Comparison of ENCODE assay signal across 15 cellular contexts in genomic region chr2:197264332-197264731, GRCh38. TPM values are rescaled to one million over a fixed set of nuclear protein-coding genes. Genes with fewer than 3 reads are reported as not detected.
A peak's percentile ranks its signal among the peaks of the same experiment; 100 is the strongest.
DNase-seq lines count a peak whose midpoint lies in the region; ATAC-seq and TF ChIP-seq lines count a peak whose summit lies in the region.
"Had no signal": no experiment of that assay in that cellular context is flagged by ENCODE, and none has a peak within 500 bp of the region (broad histone marks: within the 10 kb centered on the region; RNA-seq: fewer than 3 reads in every experiment).

No MANE protein-coding gene starts in this region.

- H3K27ac Mint-ChIP-seq in activated naive CD4-positive, alpha-beta T cell treated with anti-CD3 and anti-CD28 coated beads, Interleukin-2, amount 10 ng/mL, durations not matched to agents 7 days and 5 days = peak overlapping the region; percentile 75
- H3K27ac Mint-ChIP-seq in activated T-helper 1 cell treated with anti-CD3 and anti-CD28 coated beads, Interleukin-12 subunit alpha, Interleukin-12 subunit beta, Interleukin-2, Interleukin-4 antibody, amounts not matched to agents 30 ng/mL and 10 ng/mL and 1 ng/mL, durations not matched to agents 14 hours and 24 hours and 36 hours = peak overlapping the region; percentile 14
- H3K27ac Mint-ChIP-seq in immature natural killer cell = peak overlapping the region; percentile 79 to 94 (median 87)

- in situ Hi-C loops in transverse colon (cut with MboI; ENCODE audit: low pct_ligation_motif_present in 1 of 4, low pct_unique_long_range_greater_than_20kb in 1 of 4, low sequenced_read_pairs in 3 of 4) = no loop called here

- whole genome bisulfite sequencing in transverse colon (ENCODE audit: low coverage in 1 of 2), 2 donors = 76 to 80% methylated on average over 5 of the region's 5 CpGs
- WGBS in testis, 2 donors = 77 to 90% methylated on average over 5 of the region's 5 CpGs

- peaks cover 1% of the 10 kb centered on the region for H3K9me3 Mint-ChIP-seq in activated naive CD4-positive, alpha-beta T cell treated with anti-CD3 and anti-CD28 coated beads, Interleukin-2, amount 10 ng/mL, durations not matched to agents 7 days and 5 days
- H3K9me3 Mint-ChIP-seq in activated T-helper 1 cell treated with anti-CD3 and anti-CD28 coated beads, Interleukin-12 subunit alpha, Interleukin-12 subunit beta, Interleukin-2, Interleukin-4 antibody, amounts not matched to agents 30 ng/mL and 10 ng/mL and 1 ng/mL, durations not matched to agents 14 hours and 24 hours and 36 hours = peaks cover 5% of the 10 kb centered on the region
- no peaks in the 10 kb centered on the region for H3K9me3 Mint-ChIP-seq in immature natural killer cell

- TF ChIP-seq CTCF in transverse colon (IDR thresholded peaks at IDR 0.05) = no peak
- TF ChIP-seq CTCF in testis (IDR thresholded peaks at IDR 0.05) = no peak
- no peak for TF ChIP-seq CTCF in lower lobe of right lung (IDR thresholded peaks at IDR 0.05)

- TF ChIP-seq EP300 in transverse colon (IDR thresholded peaks at IDR 0.05; ENCODE audit: low read depth) = no peak

- no peak for ATAC-seq in lower lobe of right lung

- H3K9me3 ChIP-seq in transverse colon = no peaks in the 10 kb centered on the region
- H3K9me3 ChIP-seq in testis = no peaks in the 10 kb centered on the region
- no peaks in the 10 kb centered on the region for H3K9me3 ChIP-seq in lower lobe of right lung
- H3K9me3 ChIP-seq: breast epithelium had no signal

- CTCF ChIA-PET in activated naive CD4-positive, alpha-beta T cell treated with anti-CD3 and anti-CD28 coated beads, Interleukin-2, amount 10 ng/mL, durations not matched to agents 7 days and 5 days (lab: Charles Lee) = interaction anchor here (0.6 to 1.9 kb wide), 2 partner anchors 43 to 45 kb away, joined by 3 to 6 read pairs; no protein-coding TSS in a partner anchor

- H3K36me3 ChIP-seq in transverse colon (no peaks in the 10 kb centered on the region), testis (ENCODE audit: low read depth, missing control alignments) (no peaks in the 10 kb centered on the region), lower lobe of right lung (no peaks in the 10 kb centered on the region)
- H3K36me3 ChIP-seq: breast epithelium had no signal

- TF ChIP-seq POLR2A in transverse colon (IDR thresholded peaks at IDR 0.05) = no peak
- no peak for TF ChIP-seq POLR2A in testis (IDR thresholded peaks at IDR 0.05)

- no peak for DNase-seq in activated naive CD4-positive, alpha-beta T cell treated with anti-CD3 and anti-CD28 coated beads, Interleukin-2, amount 10 ng/mL, durations not matched to agents 7 days and 5 days
- no peak for DNase-seq in activated naive CD4-positive, alpha-beta T cell (lab: John Stamatoyannopoulos, UW)
- no peak for DNase-seq in activated T-helper 1 cell treated with anti-CD3 and anti-CD28 coated beads, Interleukin-12 subunit alpha, Interleukin-12 subunit beta, Interleukin-2, Interleukin-4 antibody, amounts not matched to agents 30 ng/mL and 10 ng/mL and 1 ng/mL, durations not matched to agents 14 hours and 24 hours and 36 hours (ENCODE audit: low spot score)
- DNase-seq in immature natural killer cell = no peak
- DNase-seq in transverse colon = no peak
- DNase-seq in testis = no peak
- no peak for DNase-seq in stimulated activated naive CD4-positive, alpha-beta T cell treated with Interleukin-2 at 50 U/mL for 16 hours (lab: John Stamatoyannopoulos, UW)
- no peak for DNase-seq in lower lobe of right lung
- DNase-seq: activated CD8-positive, alpha-beta memory T cell treated with anti-CD3 and anti-CD28 coated beads for 24 hours; dermis blood vessel endothelial cell; foreskin melanocyte; NCI-H1694 had no signal

- no peaks in the 10 kb centered on the region for H3K27me3 ChIP-seq in transverse colon
- no peaks in the 10 kb centered on the region for H3K27me3 ChIP-seq in testis
- H3K27me3 ChIP-seq in lower lobe of right lung (ENCODE audit: low read depth) = no peaks in the 10 kb centered on the region
- H3K27me3 ChIP-seq: breast epithelium had no signal

- no peak overlapping the region for H3K4me3 ChIP-seq in transverse colon
- no peak overlapping the region for H3K4me3 ChIP-seq in testis
- no peak overlapping the region for H3K4me3 ChIP-seq in lower lobe of right lung
- H3K4me3 ChIP-seq: breast epithelium, SK-N-MC had no signal

- peaks cover 91% of the 10 kb centered on the region for H3K4me1 Mint-ChIP-seq in activated naive CD4-positive, alpha-beta T cell treated with anti-CD3 and anti-CD28 coated beads, Interleukin-2, amount 10 ng/mL, durations not matched to agents 7 days and 5 days
- H3K4me1 Mint-ChIP-seq in activated T-helper 1 cell treated with anti-CD3 and anti-CD28 coated beads, Interleukin-12 subunit alpha, Interleukin-12 subunit beta, Interleukin-2, Interleukin-4 antibody, amounts not matched to agents 30 ng/mL and 10 ng/mL and 1 ng/mL, durations not matched to agents 14 hours and 24 hours and 36 hours (ENCODE audit: low read depth) = peaks cover 90% of the 10 kb centered on the region
- H3K4me1 Mint-ChIP-seq in immature natural killer cell = peaks cover 90% of the 10 kb centered on the region in 2 donors

- H3K4me3 Mint-ChIP-seq in activated naive CD4-positive, alpha-beta T cell treated with anti-CD3 and anti-CD28 coated beads, Interleukin-2, amount 10 ng/mL, durations not matched to agents 7 days and 5 days = no peak overlapping the region
- H3K4me3 Mint-ChIP-seq in activated T-helper 1 cell treated with anti-CD3 and anti-CD28 coated beads, Interleukin-12 subunit alpha, Interleukin-12 subunit beta, Interleukin-2, Interleukin-4 antibody, amounts not matched to agents 30 ng/mL and 10 ng/mL and 1 ng/mL, durations not matched to agents 14 hours and 24 hours and 36 hours = peak overlapping the region; percentile 19
- H3K4me3 Mint-ChIP-seq in immature natural killer cell = peak overlapping the region; percentile 34 to 89 (median 53)

- H3K27ac ChIP-seq in transverse colon = peak overlapping the region in 3 of 4 donors; percentile 10 to 72 (median 11)
- no peak overlapping the region for H3K27ac ChIP-seq in testis
- H3K27ac ChIP-seq in lower lobe of right lung = no peak overlapping the region
- H3K27ac ChIP-seq: breast epithelium, epithelial cell of prostate, SK-N-MC had no signal

- peaks cover 12 to 64% (median 23%) of the 10 kb centered on the region in 4 donors for H3K4me1 ChIP-seq in transverse colon
- no peaks in the 10 kb centered on the region for H3K4me1 ChIP-seq in testis
- peaks cover 58% of the 10 kb centered on the region for H3K4me1 ChIP-seq in lower lobe of right lung
- H3K4me1 ChIP-seq: breast epithelium had no signal

- intact Hi-C loops in activated T-helper 1 cell treated with anti-CD3 and anti-CD28 coated beads, Interleukin-12 subunit alpha, Interleukin-12 subunit beta, Interleukin-2, Interleukin-4 antibody, amounts not matched to agents 30 ng/mL and 10 ng/mL and 1 ng/mL, durations not matched to agents 14 hours and 24 hours and 36 hours (cut with micrococcal nuclease) = no loop called here
- intact Hi-C loops in transverse colon (cut with DNase I; ENCODE audit: low total_unique reads) = no loop called here
- intact Hi-C loops in testis (cut with DNase I; ENCODE audit: low total_unique reads) = no loop called here
- intact Hi-C loops in lower lobe of right lung (cut with DNase I) = no loop called here

- H3K27me3 Mint-ChIP-seq in activated naive CD4-positive, alpha-beta T cell treated with anti-CD3 and anti-CD28 coated beads, Interleukin-2, amount 10 ng/mL, durations not matched to agents 7 days and 5 days = no peaks in the 10 kb centered on the region
- H3K27me3 Mint-ChIP-seq in activated T-helper 1 cell treated with anti-CD3 and anti-CD28 coated beads, Interleukin-12 subunit alpha, Interleukin-12 subunit beta, Interleukin-2, Interleukin-4 antibody, amounts not matched to agents 30 ng/mL and 10 ng/mL and 1 ng/mL, durations not matched to agents 14 hours and 24 hours and 36 hours (ENCODE audit: insufficient read depth) = no peaks in the 10 kb centered on the region
- no peaks in the 10 kb centered on the region for H3K27me3 Mint-ChIP-seq in immature natural killer cell (ENCODE audit: low read depth in 3 of 3)

- H3K36me3 Mint-ChIP-seq in activated naive CD4-positive, alpha-beta T cell treated with anti-CD3 and anti-CD28 coated beads, Interleukin-2, amount 10 ng/mL, durations not matched to agents 7 days and 5 days = peaks cover 35% of the 10 kb centered on the region
- peaks cover 36% of the 10 kb centered on the region for H3K36me3 Mint-ChIP-seq in activated T-helper 1 cell treated with anti-CD3 and anti-CD28 coated beads, Interleukin-12 subunit alpha, Interleukin-12 subunit beta, Interleukin-2, Interleukin-4 antibody, amounts not matched to agents 30 ng/mL and 10 ng/mL and 1 ng/mL, durations not matched to agents 14 hours and 24 hours and 36 hours (ENCODE audit: low read depth)
- H3K36me3 Mint-ChIP-seq in immature natural killer cell = peaks cover 0 to 3% (median 0%) of the 10 kb centered on the region in 3 donors

RNA-seq across cellular contexts. Expression of gene ANKRD44, which starts 46.2 kb away (rescaled TPM):
- 153 and 159 TPM in 2 replicates for total RNA-seq in activated T-helper 1 cell treated with anti-CD3 and anti-CD28 coated beads, Interleukin-12 subunit alpha, Interleukin-12 subunit beta, Interleukin-2, Interleukin-4 antibody, amounts not matched to agents 30 ng/mL and 10 ng/mL and 1 ng/mL, durations not matched to agents 14 hours and 24 hours and 36 hours
- polyA plus RNA-seq in immature natural killer cell (100 to 1,000 TPM in 1 of 3 donors, 10 to 100 TPM in 2; 58.0 to 125 (median 65.6) TPM), testis (ENCODE audit: insufficient read depth, low read depth, low replicate concordance) (11.2 TPM)
- total RNA-seq in transverse colon (10 to 100 TPM; 13.9 to 46.8 (median 27.5) TPM), testis (10 to 100 TPM; 11.5 to 14.5 TPM), lower lobe of right lung (58.7 TPM)

Comparison
In these comparisons a context has a peak if more than half of its experiments do, and no peak if none do; other contexts are left out.
1. H3K27ac Mint-ChIP-seq: peak in every context shown above with its lines; median percentile 87 in immature natural killer cell; 75 in activated naive CD4-positive, alpha-beta T cell treated with anti-CD3 and anti-CD28 coated beads, Interleukin-2, amount 10 ng/mL, durations not matched to agents 7 days and 5 days; 14 in activated T-helper 1 cell treated with anti-CD3 and anti-CD28 coated beads, Interleukin-12 subunit alpha, Interleukin-12 subunit beta, Interleukin-2, Interleukin-4 antibody, amounts not matched to agents 30 ng/mL and 10 ng/mL and 1 ng/mL, durations not matched to agents 14 hours and 24 hours and 36 hours.
2. H3K27ac ChIP-seq: peak in transverse colon (3 of 4); none in testis (0 of 2) and lower lobe of right lung (single experiment).